In genomic region chr9:3502560-3503398, GRCh38 we compare ENCODE assay signal across 1 cellular context.
TF ChIP-seq lines count a peak whose summit lies in the region.

No MANE protein-coding gene starts in this region.

TF ChIP-seq in WTC11, 78 proteins besides CTCF, POLR2A, EP300 and RAD21 (continued from another document):
- TF ChIP-seq ARID4B (CRISPR knock-in tag; IDR thresholded peaks at IDR 0.05; ENCODE audit: borderline replicate concordance) (no peak), E2F5 (CRISPR knock-in tag; IDR thresholded peaks at IDR 0.05) (no peak), SP1 (CRISPR knock-in tag; conservative IDR thresholded peaks at IDR 0.05) (no peak), PRRX2 (CRISPR knock-in tag; IDR thresholded peaks at IDR 0.05) (no peak), IRF1 (CRISPR knock-in tag; IDR thresholded peaks at IDR 0.05) (no peak)
